Comparison of ENCODE assay signal across 11 cellular contexts in genomic region chr14:68522510-68523325, GRCh38.
DNase-seq lines count a peak whose midpoint lies in the region; ATAC-seq and TF ChIP-seq lines count a peak whose summit lies in the region.
"Had no signal": no experiment of that assay in that cellular context is flagged by ENCODE, and none has a peak within 500 bp of the region (broad histone marks: within the 10 kb centered on the region; RNA-seq: fewer than 3 reads in every experiment).

No MANE protein-coding gene starts in this region.

- no peaks in the 10 kb centered on the region for H3K9me3 ChIP-seq in SK-N-MC (ENCODE audit: low read depth, low read length)
- no peaks in the 10 kb centered on the region for H3K9me3 ChIP-seq in prostate gland

- TF ChIP-seq POLR2A in prostate gland (IDR thresholded peaks at IDR 0.05), result no peak

- peak; percentile 80 for DNase-seq in AG09319 (ENCODE audit: extremely low read depth, low read depth)
- no peak for DNase-seq in SK-N-MC (ENCODE audit: low read depth, low spot score)
- no peak for DNase-seq in left cardiac atrium
- DNase-seq in prostate gland (ENCODE audit: low spot score), result no peak
- DNase-seq in C1 segment of cervical spinal cord (lab: John Stamatoyannopoulos, UW), result no peak
- DNase-seq in activated effector memory CD4-positive, alpha-beta T cell treated with Interleukin-2 at 50 U/mL for 16 hours, result no peak
- no peak for DNase-seq in NCI-H446 (lab: John Stamatoyannopoulos, UW)
- no peak for DNase-seq in activated gamma-delta T cell treated with Interleukin-2 at 50 U/mL for 16 hours
- DNase-seq: dermis blood vessel endothelial cell; naive thymus-derived CD8-positive, alpha-beta T cell had no signal

- no peaks in the 10 kb centered on the region for H3K36me3 ChIP-seq in SK-N-MC (ENCODE audit: insufficient read depth, low read length)
- H3K36me3 ChIP-seq in prostate gland, result no peaks in the 10 kb centered on the region

- ATAC-seq in left cardiac atrium, result peak; percentile 14 to 35
- ATAC-seq: HCT116; naive thymus-derived CD8-positive, alpha-beta T cell had no signal

- no peak overlapping the region for H3K4me3 ChIP-seq in SK-N-MC
- no peak overlapping the region for H3K4me3 ChIP-seq in prostate gland

- H3K4me1 ChIP-seq in prostate gland (replicated peaks), result peaks cover 6% of the 10 kb centered on the region

- H3K9ac ChIP-seq in SK-N-MC (ENCODE audit: insufficient read length), result no peak overlapping the region

- 38% methylated on average over 5 of the region's 5 CpGs for WGBS in prostate gland

- no peaks in the 10 kb centered on the region for H3K27me3 ChIP-seq in prostate gland (replicated peaks; ENCODE audit: insufficient read depth)

- TF ChIP-seq CTCF in AG09319 (IDR thresholded peaks at IDR 0.05; ENCODE audit: low read depth, low read length) (peak; percentile 49), prostate gland (IDR thresholded peaks at IDR 0.05) (no peak)

- peak overlapping the region; percentile 16; the same call in 1 of the 2 replicates for H3K27ac ChIP-seq in SK-N-MC
- H3K27ac ChIP-seq in prostate gland, result peak overlapping the region; percentile 52 to 61

- intact Hi-C loops in left cardiac atrium (cut with DNase I) (no loop called here), prostate gland (cut with DNase I) (loop anchor here (10.0 kb wide), 2 partner anchors 278 to 578 kb away; no protein-coding TSS in a partner anchor)
